In the genomic region with DNA sequence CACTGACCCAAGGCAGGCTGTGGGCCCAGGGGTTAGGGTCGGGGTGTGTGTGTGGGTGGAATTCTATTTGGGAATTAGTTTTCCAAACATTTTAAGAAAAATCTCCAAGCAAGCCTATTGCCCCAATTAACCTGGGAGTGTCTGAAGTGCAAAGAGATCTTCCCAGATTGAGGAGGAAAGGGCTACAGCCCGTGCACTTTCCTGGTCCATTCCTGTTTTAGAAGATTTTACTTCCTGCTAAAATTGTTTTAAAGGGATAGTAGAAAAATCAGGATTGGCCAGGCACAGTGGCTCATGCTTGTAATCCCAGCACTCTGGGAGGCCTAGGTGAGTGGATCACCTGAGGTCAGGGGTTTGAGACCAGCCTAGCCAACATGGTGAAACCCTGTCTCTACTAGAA, we compare ENCODE assay signal across 36 cellular contexts.
"Had no signal": no experiment of that assay in that cellular context is flagged by ENCODE, and none has a peak within 500 bp of the region (broad histone marks: within the 10 kb centered on the region; RNA-seq: fewer than 3 reads in every experiment).

No MANE protein-coding gene starts in this region.

- H3K27me3 ChIP-seq: adrenal gland, breast epithelium, cardiac muscle cell, esophagus muscularis mucosa, gastroesophageal sphincter had no signal

- H3K4me3 ChIP-seq: adrenal gland, breast epithelium, cardiac muscle cell, esophagus muscularis mucosa, gastroesophageal sphincter had no signal

- H3K9me3 ChIP-seq: adrenal gland, breast epithelium, esophagus muscularis mucosa, gastroesophageal sphincter had no signal

- H3K27ac Mint-ChIP-seq: activated CD4-positive, alpha-beta memory T cell treated with anti-CD3 and anti-CD28 coated beads for 36 hours; activated CD4-positive, alpha-beta T cell treated with anti-CD3 and anti-CD28 coated beads for 36 hours; activated CD4-positive, alpha-beta T cell treated with anti-CD3 and anti-CD28 coated beads, Interleukin-2, amount 10 ng/mL, durations not matched to agents 24 days and 14 days; activated CD8-positive, alpha-beta memory T cell treated with anti-CD3 and anti-CD28 coated beads, Interleukin-2, amount 10 ng/mL, durations not matched to agents 7 days and 5 days; activated CD8-positive, alpha-beta T cell treated with anti-CD3 and anti-CD28 coated beads, Interleukin-2, amount 10 ng/mL, durations not matched to agents 7 days and 5 days; activated naive CD4-positive, alpha-beta T cell treated with anti-CD3 and anti-CD28 coated beads for 36 hours; activated naive CD4-positive, alpha-beta T cell treated with anti-CD3 and anti-CD28 coated beads, Interleukin-2, amount 50 U/mL, for 24 hours; activated naive CD8-positive, alpha-beta T cell treated with anti-CD3 and anti-CD28 coated beads for 36 hours; activated naive CD8-positive, alpha-beta T cell treated with anti-CD3 and anti-CD28 coated beads, Interleukin-2, amount 50 U/mL, for 24 hours; activated T-helper 1 cell treated with anti-CD3 and anti-CD28 coated beads, Interleukin-12 subunit alpha, Interleukin-12 subunit beta, Interleukin-2, Interleukin-4 antibody, amounts not matched to agents 30 ng/mL and 10 ng/mL and 1 ng/mL, durations not matched to agents 14 hours and 24 hours and 36 hours; activated T-helper 2 cell treated with anti-CD3 and anti-CD28 coated beads, Interferon-gamma antibody, Interleukin-2, Interleukin-4, amounts not matched to agents 10 μg/mL and 5 μg/mL and 100 μg/mL, durations not matched to agents 14 hours and 24 hours and 36 hours; T-helper 17 cell; T-helper 2 cell treated with Interferon-gamma antibody and Interleukin-4, amounts not matched to agents 5 μg/mL and 100 μg/mL, for 36 hours had no signal

- H3K27me3 Mint-ChIP-seq: activated CD4-positive, alpha-beta memory T cell treated with anti-CD3 and anti-CD28 coated beads for 36 hours; activated CD4-positive, alpha-beta T cell treated with anti-CD3 and anti-CD28 coated beads for 36 hours; activated CD4-positive, alpha-beta T cell treated with anti-CD3 and anti-CD28 coated beads, Interleukin-2, amount 10 ng/mL, durations not matched to agents 24 days and 14 days; activated CD8-positive, alpha-beta memory T cell treated with anti-CD3 and anti-CD28 coated beads, Interleukin-2, amount 10 ng/mL, durations not matched to agents 7 days and 5 days; activated naive CD4-positive, alpha-beta T cell treated with anti-CD3 and anti-CD28 coated beads, Interleukin-2, amount 50 U/mL, for 24 hours; activated naive CD8-positive, alpha-beta T cell treated with anti-CD3 and anti-CD28 coated beads for 36 hours; activated naive CD8-positive, alpha-beta T cell treated with anti-CD3 and anti-CD28 coated beads, Interleukin-2, amount 50 U/mL, for 24 hours; brain; effector memory CD8-positive, alpha-beta T cell; T-helper 17 cell had no signal

- H3K36me3 ChIP-seq: breast epithelium had no signal

- DNase-seq: activated CD4-positive, alpha-beta memory T cell treated with anti-CD3 and anti-CD28 coated beads for 36 hours; activated CD4-positive, alpha-beta T cell treated with anti-CD3 and anti-CD28 coated beads for 36 hours; activated CD4-positive, alpha-beta T cell treated with anti-CD3 and anti-CD28 coated beads, Interleukin-2, amount 10 ng/mL, durations not matched to agents 24 days and 14 days; activated CD4-positive, CD25-positive, alpha-beta regulatory T cell; activated CD4-positive, CD25-positive, alpha-beta regulatory T cell treated with anti-CD3 and anti-CD28 coated beads, Interleukin-2, amount 50 U/mL, for 72 hours; activated CD8-positive, alpha-beta memory T cell treated with anti-CD3 and anti-CD28 coated beads, Interleukin-2, amount 10 ng/mL, durations not matched to agents 7 days and 5 days; activated CD8-positive, alpha-beta memory T cell treated with anti-CD3 and anti-CD28 coated beads, Interleukin-2, amount 50 U/mL, for 4 hours; activated CD8-positive, alpha-beta T cell treated with anti-CD3 and anti-CD28 coated beads, Interleukin-2, amount 10 ng/mL, durations not matched to agents 7 days and 5 days; activated effector memory CD4-positive, alpha-beta T cell treated with anti-CD3 and anti-CD28 coated beads, Interleukin-2, amount 50 U/mL, for 16 hours; activated naive CD4-positive, alpha-beta T cell treated with anti-CD3 and anti-CD28 coated beads for 36 hours; activated naive CD8-positive, alpha-beta T cell treated with anti-CD3 and anti-CD28 coated beads for 36 hours; activated naive CD8-positive, alpha-beta T cell treated with anti-CD3 and anti-CD28 coated beads, Interleukin-2, amount 50 U/mL, for 24 hours; activated T-cell treated with anti-CD3 and anti-CD28 coated beads, Interleukin-2, amount 50 U/mL, for 1 hour; activated T-cell treated with anti-CD3 and anti-CD28 coated beads, Interleukin-2, amount 50 U/mL, for 48 hours; adrenal gland; amygdala; aorta; central memory CD4-positive, alpha-beta T cell; cortex of kidney; dermis blood vessel endothelial cell; effector CD4-positive, alpha-beta T cell; effector memory CD8-positive, alpha-beta T cell; erythroblast; foreskin melanocyte; T-helper 1 cell; T-helper 17 cell; T1000 had no signal

- H3K27ac ChIP-seq: adrenal gland, breast epithelium, cardiac muscle cell, esophagus muscularis mucosa, gastroesophageal sphincter had no signal

- H3K9me3 Mint-ChIP-seq: activated CD4-positive, alpha-beta memory T cell treated with anti-CD3 and anti-CD28 coated beads for 36 hours; activated CD4-positive, alpha-beta T cell treated with anti-CD3 and anti-CD28 coated beads, Interleukin-2, amount 10 ng/mL, durations not matched to agents 24 days and 14 days; activated naive CD4-positive, alpha-beta T cell treated with anti-CD3 and anti-CD28 coated beads for 36 hours; activated naive CD4-positive, alpha-beta T cell treated with anti-CD3 and anti-CD28 coated beads, Interleukin-2, amount 50 U/mL, for 24 hours; activated naive CD8-positive, alpha-beta T cell treated with anti-CD3 and anti-CD28 coated beads for 36 hours; activated naive CD8-positive, alpha-beta T cell treated with anti-CD3 and anti-CD28 coated beads, Interleukin-2, amount 50 U/mL, for 24 hours; activated T-helper 1 cell treated with anti-CD3 and anti-CD28 coated beads, Interleukin-12 subunit alpha, Interleukin-12 subunit beta, Interleukin-2, Interleukin-4 antibody, amounts not matched to agents 30 ng/mL and 10 ng/mL and 1 ng/mL, durations not matched to agents 14 hours and 24 hours and 36 hours; activated T-helper 2 cell treated with anti-CD3 and anti-CD28 coated beads, Interferon-gamma antibody, Interleukin-2, Interleukin-4, amounts not matched to agents 10 μg/mL and 5 μg/mL and 100 μg/mL, durations not matched to agents 14 hours and 24 hours and 36 hours; brain; effector memory CD8-positive, alpha-beta T cell; T-helper 2 cell treated with Interferon-gamma antibody and Interleukin-4, amounts not matched to agents 5 μg/mL and 100 μg/mL, for 36 hours had no signal

- H3K4me3 Mint-ChIP-seq: activated CD4-positive, alpha-beta memory T cell treated with anti-CD3 and anti-CD28 coated beads for 36 hours; activated CD4-positive, alpha-beta T cell treated with anti-CD3 and anti-CD28 coated beads for 36 hours; activated CD4-positive, alpha-beta T cell treated with anti-CD3 and anti-CD28 coated beads, Interleukin-2, amount 10 ng/mL, durations not matched to agents 24 days and 14 days; activated CD8-positive, alpha-beta memory T cell treated with anti-CD3 and anti-CD28 coated beads, Interleukin-2, amount 10 ng/mL, durations not matched to agents 7 days and 5 days; activated CD8-positive, alpha-beta T cell treated with anti-CD3 and anti-CD28 coated beads, Interleukin-2, amount 10 ng/mL, durations not matched to agents 7 days and 5 days; activated naive CD4-positive, alpha-beta T cell treated with anti-CD3 and anti-CD28 coated beads for 36 hours; activated naive CD4-positive, alpha-beta T cell treated with anti-CD3 and anti-CD28 coated beads, Interleukin-2, amount 50 U/mL, for 24 hours; activated naive CD8-positive, alpha-beta T cell treated with anti-CD3 and anti-CD28 coated beads for 36 hours; activated naive CD8-positive, alpha-beta T cell treated with anti-CD3 and anti-CD28 coated beads, Interleukin-2, amount 50 U/mL, for 24 hours; activated T-helper 1 cell treated with anti-CD3 and anti-CD28 coated beads, Interleukin-12 subunit alpha, Interleukin-12 subunit beta, Interleukin-2, Interleukin-4 antibody, amounts not matched to agents 30 ng/mL and 10 ng/mL and 1 ng/mL, durations not matched to agents 14 hours and 24 hours and 36 hours; effector memory CD8-positive, alpha-beta T cell; T-helper 17 cell; T-helper 2 cell treated with Interferon-gamma antibody and Interleukin-4, amounts not matched to agents 5 μg/mL and 100 μg/mL, for 36 hours had no signal
